In the genomic region with DNA sequence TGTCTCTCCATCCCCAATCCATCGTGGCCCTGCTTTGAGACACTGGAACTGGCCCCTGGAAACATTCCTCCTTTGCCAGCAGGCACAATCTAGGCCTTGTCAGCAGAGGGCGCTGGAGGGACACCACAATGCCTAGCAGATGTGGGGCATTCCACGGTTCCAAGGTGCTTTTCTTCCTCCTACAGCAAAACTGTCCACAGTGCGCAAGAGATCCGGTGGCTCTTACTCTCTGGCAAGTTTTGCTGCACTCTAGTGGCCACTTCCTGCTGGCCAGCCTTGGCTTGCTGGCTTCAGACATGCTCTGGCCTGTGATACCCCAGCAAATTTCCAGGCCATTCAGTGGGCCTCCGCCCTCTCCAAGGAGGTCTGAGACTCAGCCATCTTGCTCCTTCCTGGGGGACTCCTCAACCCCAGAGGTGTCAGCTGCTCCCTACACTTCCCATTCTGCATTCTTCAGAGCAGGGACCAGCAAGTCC, we compare ENCODE assay signal across 1 cellular context.
TF ChIP-seq lines count a peak whose summit lies in the region.

No MANE protein-coding gene starts in this region.

TF ChIP-seq in HepG2, 621 proteins besides CTCF, POLR2A, EP300 and RAD21 (continued from another document):
- TF ChIP-seq, protein P1, sequence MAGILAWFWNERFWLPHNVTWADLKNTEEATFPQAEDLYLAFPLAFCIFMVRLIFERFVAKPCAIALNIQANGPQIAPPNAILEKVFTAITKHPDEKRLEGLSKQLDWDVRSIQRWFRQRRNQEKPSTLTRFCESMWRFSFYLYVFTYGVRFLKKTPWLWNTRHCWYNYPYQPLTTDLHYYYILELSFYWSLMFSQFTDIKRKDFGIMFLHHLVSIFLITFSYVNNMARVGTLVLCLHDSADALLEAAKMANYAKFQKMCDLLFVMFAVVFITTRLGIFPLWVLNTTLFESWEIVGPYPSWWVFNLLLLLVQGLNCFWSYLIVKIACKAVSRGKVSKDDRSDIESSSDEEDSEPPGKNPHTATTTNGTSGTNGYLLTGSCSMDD (CRISPR knock-in tag; IDR thresholded peaks at IDR 0.05), result no peak
- TF ChIP-seq ZNF510 (CRISPR knock-in tag; IDR thresholded peaks at IDR 0.05; ENCODE audit: low read depth) (0 out of 2 replicates have a peak, but pooled peaks have one; percentile 51), ZNF567 (CRISPR knock-in tag; IDR thresholded peaks at IDR 0.05; ENCODE audit: borderline replicate concordance) (0 out of 2 replicates have a peak, but pooled peaks have one; percentile 52), ZBTB7A (CRISPR knock-in tag; IDR thresholded peaks at IDR 0.05) (no peak), MTF2 (CRISPR knock-in tag; IDR thresholded peaks at IDR 0.05; ENCODE audit: borderline replicate concordance) (no peak), MEIS2 (CRISPR knock-in tag; IDR thresholded peaks at IDR 0.05) (0 out of 2 replicates have a peak, but pooled peaks have one; percentile 61), TOE1 (CRISPR knock-in tag; IDR thresholded peaks at IDR 0.05) (no peak), PITX1 (CRISPR knock-in tag; IDR thresholded peaks at IDR 0.05) (peak; percentile 59; the same call in 1 of the 2 replicates), ZNF282 (IDR thresholded peaks at IDR 0.05; ENCODE audit: partially characterized antibody) (no peak), ZNF256 (CRISPR knock-in tag; conservative IDR thresholded peaks at IDR 0.05) (no peak), ARHGAP35 (CRISPR knock-in tag; IDR thresholded peaks at IDR 0.05; ENCODE audit: borderline replicate concordance) (no peak), ZBTB38 (CRISPR knock-in tag; IDR thresholded peaks at IDR 0.05) (0 out of 2 replicates have a peak, but pooled peaks have one; percentile 19), ARNTL (CRISPR knock-in tag; IDR thresholded peaks at IDR 0.05) (no peak), HNF4A (CRISPR knock-in tag; IDR thresholded peaks at IDR 0.05) (peak; percentile 51), ZNF430 (CRISPR knock-in tag; IDR thresholded peaks at IDR 0.05) (no peak), ZFX (CRISPR knock-in tag; IDR thresholded peaks at IDR 0.05; ENCODE audit: low read depth) (peak; percentile 72; the same call in 1 of the 2 replicates), ZNF33A (CRISPR knock-in tag; IDR thresholded peaks at IDR 0.05; ENCODE audit: borderline replicate concordance) (no peak), KLF11 (CRISPR knock-in tag; IDR thresholded peaks at IDR 0.05) (peak; percentile 79; the same call in 1 of the 2 replicates), YY1 (IDR thresholded peaks at IDR 0.05; ENCODE audit: insufficient read depth, insufficient replicate concordance, low read depth, low read length) (no peak), ZNF781 (CRISPR knock-in tag; IDR thresholded peaks at IDR 0.05; ENCODE audit: borderline replicate concordance, not compliant biosample characterization) (no peak), SP5 (CRISPR knock-in tag; IDR thresholded peaks at IDR 0.05; ENCODE audit: borderline replicate concordance, low read depth) (no peak; the same call in 1 of the 2 replicates), MXD4 (CRISPR knock-in tag; IDR thresholded peaks at IDR 0.05) (no peak; the same call in 1 of the 2 replicates), ZNF713 (CRISPR knock-in tag; IDR thresholded peaks at IDR 0.05) (no peak), ERF (CRISPR knock-in tag; IDR thresholded peaks at IDR 0.05) (peak; percentile 95), ZNF251 (CRISPR knock-in tag; IDR thresholded peaks at IDR 0.05) (no peak), MBNL3 (CRISPR knock-in tag; conservative IDR thresholded peaks at IDR 0.05) (no peak), ZNF264 (CRISPR knock-in tag; IDR thresholded peaks at IDR 0.05) (0 out of 2 replicates have a peak, but pooled peaks have one; percentile 25), HOXA3 (CRISPR knock-in tag; IDR thresholded peaks at IDR 0.05) (peak; percentile 72), RBM22 (optimal IDR thresholded peaks at IDR 0.05; ENCODE audit: low read length) (no peak), ZSCAN20 (CRISPR knock-in tag; IDR thresholded peaks at IDR 0.05; ENCODE audit: borderline replicate concordance) (no peak), TAF15 (IDR thresholded peaks at IDR 0.05; ENCODE audit: low read depth, low read length, poor library complexity, severe bottlenecking) (no peak), HOXA7 (CRISPR knock-in tag; IDR thresholded peaks at IDR 0.05) (no peak), NFIB (CRISPR knock-in tag; IDR thresholded peaks at IDR 0.05; ENCODE audit: borderline replicate concordance) (no peak), HOXD1 (CRISPR knock-in tag; IDR thresholded peaks at IDR 0.05) (no peak)
- TF ChIP-seq, protein P2, sequence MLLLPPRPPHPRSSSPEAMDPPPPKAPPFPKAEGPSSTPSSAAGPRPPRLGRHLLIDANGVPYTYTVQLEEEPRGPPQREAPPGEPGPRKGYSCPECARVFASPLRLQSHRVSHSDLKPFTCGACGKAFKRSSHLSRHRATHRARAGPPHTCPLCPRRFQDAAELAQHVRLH (CRISPR knock-in tag; IDR thresholded peaks at IDR 0.05; ENCODE audit: borderline replicate concordance, low read depth), result peak; percentile 78; the same call in 1 of the 2 replicates
- TF ChIP-seq, protein P3, sequence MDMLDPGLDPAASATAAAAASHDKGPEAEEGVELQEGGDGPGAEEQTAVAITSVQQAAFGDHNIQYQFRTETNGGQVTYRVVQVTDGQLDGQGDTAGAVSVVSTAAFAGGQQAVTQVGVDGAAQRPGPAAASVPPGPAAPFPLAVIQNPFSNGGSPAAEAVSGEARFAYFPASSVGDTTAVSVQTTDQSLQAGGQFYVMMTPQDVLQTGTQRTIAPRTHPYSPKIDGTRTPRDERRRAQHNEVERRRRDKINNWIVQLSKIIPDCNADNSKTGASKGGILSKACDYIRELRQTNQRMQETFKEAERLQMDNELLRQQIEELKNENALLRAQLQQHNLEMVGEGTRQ (IDR thresholded peaks at IDR 0.05; ENCODE audit: low read depth, low read length), result no peak
- TF ChIP-seq, protein P3 (CRISPR knock-in tag; IDR thresholded peaks at IDR 0.05; ENCODE audit: borderline replicate concordance), result no peak
- TF ChIP-seq, protein P4, sequence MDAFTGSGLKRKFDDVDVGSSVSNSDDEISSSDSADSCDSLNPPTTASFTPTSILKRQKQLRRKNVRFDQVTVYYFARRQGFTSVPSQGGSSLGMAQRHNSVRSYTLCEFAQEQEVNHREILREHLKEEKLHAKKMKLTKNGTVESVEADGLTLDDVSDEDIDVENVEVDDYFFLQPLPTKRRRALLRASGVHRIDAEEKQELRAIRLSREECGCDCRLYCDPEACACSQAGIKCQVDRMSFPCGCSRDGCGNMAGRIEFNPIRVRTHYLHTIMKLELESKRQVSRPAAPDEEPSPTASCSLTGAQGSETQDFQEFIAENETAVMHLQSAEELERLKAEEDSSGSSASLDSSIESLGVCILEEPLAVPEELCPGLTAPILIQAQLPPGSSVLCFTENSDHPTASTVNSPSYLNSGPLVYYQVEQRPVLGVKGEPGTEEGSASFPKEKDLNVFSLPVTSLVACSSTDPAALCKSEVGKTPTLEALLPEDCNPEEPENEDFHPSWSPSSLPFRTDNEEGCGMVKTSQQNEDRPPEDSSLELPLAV (CRISPR knock-in tag; conservative IDR thresholded peaks at IDR 0.05; ENCODE audit: low read depth), result no peak
- TF ChIP-seq, protein P5, sequence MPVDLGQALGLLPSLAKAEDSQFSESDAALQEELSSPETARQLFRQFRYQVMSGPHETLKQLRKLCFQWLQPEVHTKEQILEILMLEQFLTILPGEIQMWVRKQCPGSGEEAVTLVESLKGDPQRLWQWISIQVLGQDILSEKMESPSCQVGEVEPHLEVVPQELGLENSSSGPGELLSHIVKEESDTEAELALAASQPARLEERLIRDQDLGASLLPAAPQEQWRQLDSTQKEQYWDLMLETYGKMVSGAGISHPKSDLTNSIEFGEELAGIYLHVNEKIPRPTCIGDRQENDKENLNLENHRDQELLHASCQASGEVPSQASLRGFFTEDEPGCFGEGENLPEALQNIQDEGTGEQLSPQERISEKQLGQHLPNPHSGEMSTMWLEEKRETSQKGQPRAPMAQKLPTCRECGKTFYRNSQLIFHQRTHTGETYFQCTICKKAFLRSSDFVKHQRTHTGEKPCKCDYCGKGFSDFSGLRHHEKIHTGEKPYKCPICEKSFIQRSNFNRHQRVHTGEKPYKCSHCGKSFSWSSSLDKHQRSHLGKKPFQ (CRISPR knock-in tag; IDR thresholded peaks at IDR 0.05; ENCODE audit: insufficient replicate concordance), result no peak
- TF ChIP-seq, protein P6, sequence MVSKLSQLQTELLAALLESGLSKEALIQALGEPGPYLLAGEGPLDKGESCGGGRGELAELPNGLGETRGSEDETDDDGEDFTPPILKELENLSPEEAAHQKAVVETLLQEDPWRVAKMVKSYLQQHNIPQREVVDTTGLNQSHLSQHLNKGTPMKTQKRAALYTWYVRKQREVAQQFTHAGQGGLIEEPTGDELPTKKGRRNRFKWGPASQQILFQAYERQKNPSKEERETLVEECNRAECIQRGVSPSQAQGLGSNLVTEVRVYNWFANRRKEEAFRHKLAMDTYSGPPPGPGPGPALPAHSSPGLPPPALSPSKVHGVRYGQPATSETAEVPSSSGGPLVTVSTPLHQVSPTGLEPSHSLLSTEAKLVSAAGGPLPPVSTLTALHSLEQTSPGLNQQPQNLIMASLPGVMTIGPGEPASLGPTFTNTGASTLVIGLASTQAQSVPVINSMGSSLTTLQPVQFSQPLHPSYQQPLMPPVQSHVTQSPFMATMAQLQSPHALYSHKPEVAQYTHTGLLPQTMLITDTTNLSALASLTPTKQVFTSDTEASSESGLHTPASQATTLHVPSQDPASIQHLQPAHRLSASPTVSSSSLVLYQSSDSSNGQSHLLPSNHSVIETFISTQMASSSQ (IDR thresholded peaks at IDR 0.05; ENCODE audit: low read depth), result no peak
- TF ChIP-seq, protein P6 (CRISPR knock-in tag; IDR thresholded peaks at IDR 0.05; ENCODE audit: borderline replicate concordance), result peak; percentile 42; the same call in 1 of the 2 replicates
